23 cellular contexts compared by ENCODE assay signal in the genomic region with DNA sequence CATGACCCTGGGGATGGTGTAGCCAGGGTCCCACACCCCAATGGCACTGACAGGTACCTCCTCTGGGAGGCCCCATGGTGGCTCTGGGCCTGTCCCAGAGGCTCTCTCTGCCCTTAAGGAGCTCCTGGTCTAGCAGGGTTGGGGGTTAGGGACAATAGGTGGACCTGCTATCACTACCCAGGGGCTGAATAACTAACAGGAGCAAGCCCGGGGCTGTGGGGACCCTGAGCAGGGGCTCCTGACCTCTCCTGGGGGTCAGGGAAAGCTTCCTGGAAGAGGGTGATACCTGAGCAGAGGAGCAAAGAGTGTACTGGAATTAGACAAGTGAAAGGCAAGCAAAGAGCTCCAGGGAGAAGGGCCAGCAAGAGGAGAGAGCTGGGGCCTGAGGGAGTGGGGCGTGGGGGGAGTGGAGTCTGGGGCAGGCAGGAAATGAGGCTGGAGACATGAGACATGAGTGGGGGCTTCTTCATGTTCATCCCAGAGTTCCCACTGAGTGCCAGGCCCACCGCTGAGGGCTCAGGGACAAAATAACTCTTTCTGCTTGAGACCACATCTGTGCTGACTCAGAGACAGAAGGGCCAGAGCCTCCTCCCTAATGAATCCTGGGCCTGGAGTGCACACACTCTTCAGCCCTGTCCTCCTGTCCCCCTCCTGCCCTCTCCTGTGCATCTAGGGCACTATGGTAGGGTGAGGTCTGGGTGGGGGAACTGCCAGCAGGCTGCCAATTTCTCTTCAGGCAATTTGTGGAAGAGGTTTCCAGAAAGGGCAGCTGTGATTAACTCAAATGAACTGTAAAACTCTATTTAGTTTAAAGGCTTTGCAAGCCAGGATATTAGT.
A peak's percentile ranks its signal among the peaks of the same experiment; 100 is the strongest.
DNase-seq lines count a peak whose midpoint lies in the region; ATAC-seq and TF ChIP-seq lines count a peak whose summit lies in the region.
"Had no signal": no experiment of that assay in that cellular context is flagged by ENCODE, and none has a peak within 500 bp of the region (broad histone marks: within the 10 kb centered on the region; RNA-seq: fewer than 3 reads in every experiment).

No MANE protein-coding gene starts in this region.

- H3K36me3 ChIP-seq in SJCRH30: no peaks in the 10 kb centered on the region
- no peaks in the 10 kb centered on the region for H3K36me3 ChIP-seq in psoas muscle (ENCODE audit: insufficient read depth in 1 of 2, low read depth in 1 of 2)
- H3K36me3 ChIP-seq: pancreas had no signal

- no peaks in the 10 kb centered on the region for H3K4me1 ChIP-seq in SJCRH30
- no peaks in the 10 kb centered on the region for H3K4me1 ChIP-seq in psoas muscle
- H3K4me1 ChIP-seq: pancreas, testis had no signal

- TF ChIP-seq CTCF in coronary artery (IDR thresholded peaks at IDR 0.05) (no peak), psoas muscle (IDR thresholded peaks at IDR 0.05) (no peak)

- H3K4me3 ChIP-seq in coronary artery (no peak overlapping the region), SJCRH30 (no peak overlapping the region), psoas muscle (no peak overlapping the region)
- H3K4me3 ChIP-seq: pancreas, testis had no signal

- intact Hi-C loops in sciatic nerve (cut with DNase I) (no loop called here), psoas muscle (cut with DNase I) (no loop called here)

- 39 to 72% (median 46%) methylated on average over 3 of the region's 3 CpGs for WGBS in psoas muscle, 3 donors

- H3K9me3 ChIP-seq in SJCRH30 (replicated peaks) (no peaks in the 10 kb centered on the region), psoas muscle (no peaks in the 10 kb centered on the region)
- H3K9me3 ChIP-seq: pancreas, testis had no signal

- DNase-seq in DMS 273 (lab: John Stamatoyannopoulos, UW; ENCODE audit: unreplicated experiment) (peak; percentile 23), DMS 273 treated with DMSO at 0.1 percent for 48 hours (lab: John Stamatoyannopoulos, UW) (no peak), NCI-H1694 (lab: John Stamatoyannopoulos, UW) (peak; percentile 27), coronary artery (ENCODE audit: low spot score) (peak; percentile 49), sciatic nerve (ENCODE audit: low spot score) (peak; percentile 18), SJCRH30 (no peak), psoas muscle (no peak)
- DNase-seq: aorta; CD8-positive, alpha-beta memory T cell; dermis blood vessel endothelial cell; DMS53; Kasumi-1; left colon; NCI-H1048; NCI-H2107; pancreas; SHP77 treated with DMSO at 0.1 percent for 48 hours; T-cell; testis had no signal

- ATAC-seq in sciatic nerve: no peak
- no peak for ATAC-seq in GM18858 (IDR thresholded peaks at IDR 0.05; ENCODE audit: unreplicated experiment)
- no peak for ATAC-seq in psoas muscle
- ATAC-seq: left colon; natural killer cell treated with Interleukin-12 subunit alpha and Interleukin-12 subunit beta and Interleukin-15 and Interleukin-18, amount 100 ng/mL, for 72 hours; stimulated activated effector memory CD8-positive, alpha-beta T cell treated with anti-CD3 and anti-CD28 coated beads, Interleukin-12 subunit alpha, Interleukin-12 subunit beta, amount 100 ng/mL, for 72 hours; T-cell had no signal

- H3K27ac ChIP-seq in coronary artery (no peak overlapping the region), SJCRH30 (no peak overlapping the region), psoas muscle (no peak overlapping the region)
- H3K27ac ChIP-seq: 22Rv1, pancreas, testis had no signal

- H3K27me3 ChIP-seq in SJCRH30 (no peaks in the 10 kb centered on the region), psoas muscle (ENCODE audit: insufficient read depth in 3 of 3, low read length in 2 of 3) (no peaks in the 10 kb centered on the region)
- H3K27me3 ChIP-seq: pancreas, testis had no signal

Comparison
In these comparisons a context has a peak if more than half of its experiments do, and no peak if none do; other contexts are left out.
1. DNase-seq: peak in DMS 273 (single experiment), NCI-H1694 (single experiment), coronary artery (single experiment) and sciatic nerve (single experiment); none in DMS 273 treated with DMSO at 0.1 percent for 48 hours (single experiment), SJCRH30 (0 of 2) and psoas muscle (0 of 2).